In genomic region chr2:134836986-134837385, GRCh38 we compare ENCODE assay signal across 14 cellular contexts. TPM values are rescaled to one million over a fixed set of nuclear protein-coding genes. Genes with fewer than 3 reads are reported as not detected.
A peak's percentile ranks its signal among the peaks of the same experiment; 100 is the strongest.
DNase-seq lines count a peak whose midpoint lies in the region; ATAC-seq and TF ChIP-seq lines count a peak whose summit lies in the region.
"Had no signal": no experiment of that assay in that cellular context is flagged by ENCODE, and none has a peak within 500 bp of the region (broad histone marks: within the 10 kb centered on the region; RNA-seq: fewer than 3 reads in every experiment).

No MANE protein-coding gene starts in this region.

- no peak for TF ChIP-seq POLR2A in GM18505 (IDR thresholded peaks at IDR 0.05; ENCODE audit: borderline replicate concordance, extremely low read depth, insufficient read depth, insufficient read length)

- ATAC-seq in HG03139 (IDR thresholded peaks at IDR 0.05; ENCODE audit: unreplicated experiment), result no peak
- no peak for ATAC-seq in GM18505 (IDR thresholded peaks at IDR 0.05; ENCODE audit: unreplicated experiment)
- ATAC-seq in HG03460 (IDR thresholded peaks at IDR 0.05; ENCODE audit: unreplicated experiment), result no peak
- ATAC-seq: activated CD8-positive, alpha-beta T cell treated with anti-CD3 and anti-CD28 coated beads, Interleukin-2, amount 10 ng/mL, durations not matched to agents 7 days and 5 days had no signal

- peak overlapping the region; percentile 61 for H3K9ac ChIP-seq in mesenchymal stem cell (ENCODE audit: low read length)

- no peak overlapping the region for H4K91ac ChIP-seq in mesenchymal stem cell (ENCODE audit: low read length)

- H3K4me2 ChIP-seq in mesenchymal stem cell (ENCODE audit: low read length, poor library complexity, severe bottlenecking), result no peak overlapping the region

- no peak overlapping the region for H2AK5ac ChIP-seq in mesenchymal stem cell (ENCODE audit: low read length, severe bottlenecking)

- no peak overlapping the region for H2BK120ac ChIP-seq in mesenchymal stem cell (ENCODE audit: low read depth, low read length)

- peaks cover 17% of the 10 kb centered on the region for H3K9me3 ChIP-seq in mesenchymal stem cell (ENCODE audit: control insufficient read depth, low read length)

- H3K4me3 ChIP-seq in AG10803 (ENCODE audit: low read length), result no peak overlapping the region
- H3K4me3 ChIP-seq in mesenchymal stem cell (ENCODE audit: insufficient read depth in 1 of 2, low read depth in 1 of 2, low read length in 2 of 2), result no peak overlapping the region

- H2BK12ac ChIP-seq in mesenchymal stem cell (ENCODE audit: low read length in 2 of 2), result no peak overlapping the region

- no peak overlapping the region for H3K23ac ChIP-seq in mesenchymal stem cell (ENCODE audit: low read length in 2 of 2)

- DNase-seq in AG10803 (ENCODE audit: low read depth) (peak; percentile 85), M059J (ENCODE audit: low read depth) (peak; percentile 89), epithelial cell of prostate (ENCODE audit: low read depth, low spot score) (peak; percentile 75), mesenchymal stem cell (no peak), NCI-H1436 (lab: John Stamatoyannopoulos, UW) (no peak)
- DNase-seq: activated CD8-positive, alpha-beta T cell treated with anti-CD3 and anti-CD28 coated beads, Interleukin-2, amount 10 ng/mL, durations not matched to agents 7 days and 5 days; CD8-positive, alpha-beta memory T cell; effector memory CD4-positive, alpha-beta T cell; stimulated activated CD4-positive, alpha-beta T cell treated with anti-CD3 and anti-CD28 coated beads, Interleukin-2, amount 100 ng/mL, for 24 hours had no signal

- no peak for TF ChIP-seq CTCF in AG10803 (conservative IDR thresholded peaks at IDR 0.05; ENCODE audit: low read length)

- H2AFZ ChIP-seq in mesenchymal stem cell (ENCODE audit: low read depth, low read length), result no peak overlapping the region

- H3K27ac ChIP-seq in epithelial cell of prostate (peak overlapping the region; percentile 70), mesenchymal stem cell (ENCODE audit: low read length, poor library complexity, severe bottlenecking) (peak overlapping the region; percentile 99)

- peaks cover 4% of the 10 kb centered on the region for H3K4me1 ChIP-seq in mesenchymal stem cell (ENCODE audit: control insufficient read depth, insufficient read depth, low read depth, low read length)

- no peaks in the 10 kb centered on the region for H3K79me1 ChIP-seq in mesenchymal stem cell (replicated peaks; ENCODE audit: low read length, poor library complexity, severe bottlenecking)

- H4K8ac ChIP-seq in mesenchymal stem cell (ENCODE audit: low read length), result no peak overlapping the region

- no peak overlapping the region for H3K18ac ChIP-seq in mesenchymal stem cell (ENCODE audit: low read depth in 1 of 2, low read length in 2 of 2)

- no peak overlapping the region for H2BK15ac ChIP-seq in mesenchymal stem cell (ENCODE audit: low read depth, poor library complexity, severe bottlenecking)

- H3K4ac ChIP-seq in mesenchymal stem cell (ENCODE audit: low read depth in 1 of 2, low read length in 2 of 2), result no peak overlapping the region

- H2BK5ac ChIP-seq in mesenchymal stem cell (ENCODE audit: low read depth, low read length, poor library complexity, severe bottlenecking), result no peak overlapping the region

- no peaks in the 10 kb centered on the region for H3K27me3 ChIP-seq in mesenchymal stem cell (ENCODE audit: control insufficient read depth in 1 of 2, insufficient read depth in 1 of 2, low read length in 2 of 2)

- 79% methylated on average over 2 of the region's 2 CpGs for WGBS in mesenchymal stem cell

- H3K36me3 ChIP-seq in mesenchymal stem cell (ENCODE audit: control insufficient read depth in 1 of 2, insufficient read depth in 2 of 2, low read depth in 1 of 2, low read length in 2 of 2), result no peaks in the 10 kb centered on the region

- H3K14ac ChIP-seq in mesenchymal stem cell (ENCODE audit: low read length in 2 of 2), result no peak overlapping the region

RNA-seq across cellular contexts. Expression of gene ACMSD, which starts 1.4 kb away (rescaled TPM):
- total RNA-seq in M059J (2014; rRNA removed; shearing (Covaris generic)), result not detected in 2 replicates
- not detected for polyA plus RNA-seq in mesenchymal stem cell (2013, experiment 1 of 2)
- not detected for polyA plus RNA-seq in mesenchymal stem cell (2013, experiment 2 of 2)
- total RNA-seq: activated CD8-positive, alpha-beta T cell treated with anti-CD3 and anti-CD28 coated beads, Interleukin-2, amount 10 ng/mL, durations not matched to agents 7 days and 5 days; CD8-positive, alpha-beta memory T cell; T-helper 2 cell treated with Interferon-gamma antibody and Interleukin-4, amounts not matched to agents 100 ng/mL and 5 ng/mL, for 36 hours had no signal
- polyA plus RNA-seq: CD8-positive, alpha-beta memory T cell; neural cell had no signal

Comparison
In these comparisons a context has a peak if more than half of its experiments do, and no peak if none do; other contexts are left out.
1. DNase-seq: peak in AG10803 (single experiment), M059J (single experiment) and epithelial cell of prostate (single experiment); none in mesenchymal stem cell (single experiment) and NCI-H1436 (single experiment).